ENCODE assay signal across 8 cellular contexts in genomic region chr4:122731676-122732075, GRCh38. TPM values are rescaled to one million over a fixed set of nuclear protein-coding genes. Genes with fewer than 3 reads are reported as not detected.
DNase-seq lines count a peak whose midpoint lies in the region; FAIRE-seq and TF ChIP-seq lines count a peak whose summit lies in the region.

No MANE protein-coding gene starts in this region.

- H3K79me2 ChIP-seq in keratinocyte (ENCODE audit: control insufficient read depth, insufficient read depth, low read length): no peaks in the 10 kb centered on the region

- intact Hi-C loops in activated CD4-positive, alpha-beta memory T cell treated with anti-CD3 and anti-CD28 coated beads for 36 hours (cut with micrococcal nuclease): loop anchor here (1.0 to 10.0 kb wide), 6 partner anchors 14 to 861 kb away; partner anchors contain the start of genes BBS7, BLTP1 and SPRY1
- intact Hi-C loops in activated T-helper 2 cell treated with anti-CD3 and anti-CD28 coated beads, Interferon-gamma antibody, Interleukin-2, Interleukin-4, amounts not matched to agents 10 μg/mL and 5 μg/mL and 100 μg/mL, durations not matched to agents 14 hours and 24 hours and 36 hours (cut with micrococcal nuclease): loop anchor here (1.0 to 10.0 kb wide), 6 partner anchors 15 to 907 kb away; partner anchors contain the start of genes CCNA2 and IL2

- H3K9me3 ChIP-seq in keratinocyte (ENCODE audit: control insufficient read depth, low read depth, low read length): no peaks in the 10 kb centered on the region
- no peaks in the 10 kb centered on the region for H3K9me3 ChIP-seq in subcutaneous abdominal adipose tissue (ENCODE audit: control insufficient read depth in 5 of 5, low read length in 5 of 5)

- peaks cover 8% of the 10 kb centered on the region for H3K4me1 ChIP-seq in keratinocyte (ENCODE audit: control insufficient read depth, extremely low read depth, insufficient read depth, low read length)
- H3K4me1 ChIP-seq in subcutaneous abdominal adipose tissue (ENCODE audit: control insufficient read depth in 5 of 5, insufficient read depth in 5 of 5, low read length in 5 of 5): peaks cover 0 to 19% (median 18%) of the 10 kb centered on the region in 5 donors

- TF ChIP-seq CTCF in keratinocyte (optimal IDR thresholded peaks at IDR 0.05 in 1 of 3, IDR thresholded peaks at IDR 0.05 in 1 of 3, conservative IDR thresholded peaks at IDR 0.05 in 1 of 3; ENCODE audit: extremely low read depth in 1 of 3, insufficient read depth in 2 of 3, low read length in 3 of 3): no peak

- H3K36me3 ChIP-seq in keratinocyte (ENCODE audit: control insufficient read depth in 2 of 2, extremely low read depth in 1 of 2, insufficient read depth in 2 of 2, low read length in 2 of 2) (no peaks in the 10 kb centered on the region), subcutaneous abdominal adipose tissue (ENCODE audit: control insufficient read depth in 5 of 5, insufficient read depth in 5 of 5, low read length in 5 of 5) (no peaks in the 10 kb centered on the region)

- H3K9ac ChIP-seq in keratinocyte (ENCODE audit: control insufficient read depth, extremely low read depth, insufficient read depth, low read length) (peak overlapping the region; percentile 64), subcutaneous abdominal adipose tissue (ENCODE audit: low read length in 5 of 5) (peak overlapping the region in 3 of 5 donors; percentile 64 to 67 (median 66))

- H4K20me1 ChIP-seq in keratinocyte (ENCODE audit: control insufficient read depth, extremely low read depth, insufficient read depth, low read length): no peaks in the 10 kb centered on the region

- no peaks in the 10 kb centered on the region for H3K27me3 Mint-ChIP-seq in activated CD4-positive, alpha-beta memory T cell treated with anti-CD3 and anti-CD28 coated beads for 36 hours
- no peaks in the 10 kb centered on the region for H3K27me3 Mint-ChIP-seq in activated CD4-positive, alpha-beta memory T cell treated with anti-CD3 and anti-CD28 coated beads, Interleukin-2, amount 10 ng/mL, durations not matched to agents 7 days and 5 days
- H3K27me3 Mint-ChIP-seq in activated T-helper 2 cell treated with anti-CD3 and anti-CD28 coated beads, Interferon-gamma antibody, Interleukin-2, Interleukin-4, amounts not matched to agents 10 μg/mL and 5 μg/mL and 100 μg/mL, durations not matched to agents 14 hours and 24 hours and 36 hours (ENCODE audit: low read depth): no peaks in the 10 kb centered on the region

- dilution Hi-C loops in keratinocyte (cut with MboI; ENCODE audit: extremely low pct_ligation_motif_present, low sequenced_read_pairs): no loop called here

- CTCF ChIA-PET in activated CD4-positive, alpha-beta memory T cell treated with anti-CD3 and anti-CD28 coated beads for 36 hours (lab: Charles Lee): interaction anchor here (0.6 to 3.9 kb wide), 15 partner anchors 14 to 378 kb away, joined by 3 to 31 read pairs (median 6); partner anchors contain the start of gene NUDT6
- CTCF ChIA-PET in activated CD4-positive, alpha-beta memory T cell treated with anti-CD3 and anti-CD28 coated beads, Interleukin-2, amount 10 ng/mL, durations not matched to agents 7 days and 5 days (lab: Charles Lee): interaction anchor here (0.7 to 3.3 kb wide), 19 partner anchors 11 to 199 kb away, joined by 3 to 26 read pairs (median 8); partner anchors contain the start of gene NUDT6

- H3K27me3 ChIP-seq in keratinocyte (ENCODE audit: control insufficient read depth, extremely low read depth, insufficient read depth, low read length) (no peaks in the 10 kb centered on the region), subcutaneous abdominal adipose tissue (ENCODE audit: control insufficient read depth in 5 of 5, insufficient read depth in 4 of 5, low read length in 5 of 5) (no peaks in the 10 kb centered on the region)

- no peak overlapping the region for H3K27ac Mint-ChIP-seq in activated CD4-positive, alpha-beta memory T cell treated with anti-CD3 and anti-CD28 coated beads for 36 hours
- H3K27ac Mint-ChIP-seq in activated CD4-positive, alpha-beta memory T cell treated with anti-CD3 and anti-CD28 coated beads, Interleukin-2, amount 10 ng/mL, durations not matched to agents 7 days and 5 days: no peak overlapping the region
- H3K27ac Mint-ChIP-seq in activated T-helper 2 cell treated with anti-CD3 and anti-CD28 coated beads, Interferon-gamma antibody, Interleukin-2, Interleukin-4, amounts not matched to agents 10 μg/mL and 5 μg/mL and 100 μg/mL, durations not matched to agents 14 hours and 24 hours and 36 hours: no peak overlapping the region

- POLR2A ChIA-PET in activated CD4-positive, alpha-beta memory T cell treated with anti-CD3 and anti-CD28 coated beads for 36 hours (lab: Charles Lee): interaction anchor here (0.6 to 1.4 kb wide), 3 partner anchors 20 to 1518 kb away, joined by 3 to 5 read pairs (median 3); no protein-coding TSS in a partner anchor
- POLR2A ChIA-PET in activated CD4-positive, alpha-beta memory T cell treated with anti-CD3 and anti-CD28 coated beads, Interleukin-2, amount 10 ng/mL, durations not matched to agents 7 days and 5 days (lab: Charles Lee): interaction anchor here (1.1 to 2.2 kb wide), 6 partner anchors 10 to 1035 kb away, joined by 3 to 23 read pairs (median 5); partner anchors contain the start of genes ANXA5 and NUDT6

- no peaks in the 10 kb centered on the region for H3K36me3 Mint-ChIP-seq in activated CD4-positive, alpha-beta memory T cell treated with anti-CD3 and anti-CD28 coated beads for 36 hours
- H3K36me3 Mint-ChIP-seq in activated CD4-positive, alpha-beta memory T cell treated with anti-CD3 and anti-CD28 coated beads, Interleukin-2, amount 10 ng/mL, durations not matched to agents 7 days and 5 days (ENCODE audit: low read depth): peaks cover 3% of the 10 kb centered on the region
- no peaks in the 10 kb centered on the region for H3K36me3 Mint-ChIP-seq in activated T-helper 2 cell treated with anti-CD3 and anti-CD28 coated beads, Interferon-gamma antibody, Interleukin-2, Interleukin-4, amounts not matched to agents 10 μg/mL and 5 μg/mL and 100 μg/mL, durations not matched to agents 14 hours and 24 hours and 36 hours (ENCODE audit: low read depth)

- H3K4me1 Mint-ChIP-seq in activated CD4-positive, alpha-beta memory T cell treated with anti-CD3 and anti-CD28 coated beads for 36 hours (ENCODE audit: low read depth): peaks cover 27% of the 10 kb centered on the region
- H3K4me1 Mint-ChIP-seq in activated CD4-positive, alpha-beta memory T cell treated with anti-CD3 and anti-CD28 coated beads, Interleukin-2, amount 10 ng/mL, durations not matched to agents 7 days and 5 days: peaks cover 23% of the 10 kb centered on the region
- H3K4me1 Mint-ChIP-seq in activated T-helper 2 cell treated with anti-CD3 and anti-CD28 coated beads, Interferon-gamma antibody, Interleukin-2, Interleukin-4, amounts not matched to agents 10 μg/mL and 5 μg/mL and 100 μg/mL, durations not matched to agents 14 hours and 24 hours and 36 hours (ENCODE audit: low read depth): peaks cover 14% of the 10 kb centered on the region

- no peaks in the 10 kb centered on the region for H3K9me3 Mint-ChIP-seq in activated CD4-positive, alpha-beta memory T cell treated with anti-CD3 and anti-CD28 coated beads for 36 hours
- H3K9me3 Mint-ChIP-seq in activated CD4-positive, alpha-beta memory T cell treated with anti-CD3 and anti-CD28 coated beads, Interleukin-2, amount 10 ng/mL, durations not matched to agents 7 days and 5 days: no peaks in the 10 kb centered on the region
- H3K9me3 Mint-ChIP-seq in activated T-helper 2 cell treated with anti-CD3 and anti-CD28 coated beads, Interferon-gamma antibody, Interleukin-2, Interleukin-4, amounts not matched to agents 10 μg/mL and 5 μg/mL and 100 μg/mL, durations not matched to agents 14 hours and 24 hours and 36 hours: no peaks in the 10 kb centered on the region

- H3K9me1 ChIP-seq in keratinocyte (ENCODE audit: control insufficient read depth, extremely low read depth, insufficient read depth, low read length): no peaks in the 10 kb centered on the region

- H3K27ac ChIP-seq in keratinocyte (ENCODE audit: control insufficient read depth, insufficient read depth, low read length) (no peak overlapping the region), subcutaneous abdominal adipose tissue (ENCODE audit: low read depth, low read length) (peak overlapping the region; percentile 92)

- peak overlapping the region; percentile 87 for H3K4me3 Mint-ChIP-seq in activated CD4-positive, alpha-beta memory T cell treated with anti-CD3 and anti-CD28 coated beads for 36 hours
- H3K4me3 Mint-ChIP-seq in activated CD4-positive, alpha-beta memory T cell treated with anti-CD3 and anti-CD28 coated beads, Interleukin-2, amount 10 ng/mL, durations not matched to agents 7 days and 5 days: no peak overlapping the region
- H3K4me3 Mint-ChIP-seq in activated T-helper 2 cell treated with anti-CD3 and anti-CD28 coated beads, Interferon-gamma antibody, Interleukin-2, Interleukin-4, amounts not matched to agents 10 μg/mL and 5 μg/mL and 100 μg/mL, durations not matched to agents 14 hours and 24 hours and 36 hours (ENCODE audit: low read depth): peak overlapping the region; percentile 95

- peak overlapping the region; percentile 90 for H2AFZ ChIP-seq in keratinocyte (ENCODE audit: control insufficient read depth, low read length)

- peak overlapping the region; percentile 76 for H3K4me2 ChIP-seq in keratinocyte (ENCODE audit: control insufficient read depth, extremely low read depth, insufficient read depth, low read depth, low read length)

- no peak for FAIRE-seq in keratinocyte (lab: Jason Lieb, UNC)

- peak overlapping the region in 1 of 3 experiments; percentile 53 for H3K4me3 ChIP-seq in keratinocyte (ENCODE audit: control insufficient read depth in 2 of 3, extremely low read depth in 1 of 3, insufficient read depth in 2 of 3, low read depth in 1 of 3, low read length in 3 of 3)
- peak overlapping the region; percentile 28 to 95 (median 90) for H3K4me3 ChIP-seq in subcutaneous abdominal adipose tissue (ENCODE audit: low read depth in 1 of 5, low read length in 5 of 5)

- DNase-seq in activated CD4-positive, alpha-beta memory T cell treated with anti-CD3 and anti-CD28 coated beads for 36 hours: no peak
- DNase-seq in activated CD4-positive, alpha-beta memory T cell treated with anti-CD3 and anti-CD28 coated beads, Interleukin-2, amount 10 ng/mL, durations not matched to agents 7 days and 5 days: no peak
- no peak for DNase-seq in activated T-helper 2 cell treated with anti-CD3 and anti-CD28 coated beads, Interferon-gamma antibody, Interleukin-2, Interleukin-4, amounts not matched to agents 10 μg/mL and 5 μg/mL and 100 μg/mL, durations not matched to agents 14 hours and 24 hours and 36 hours (ENCODE audit: low spot score)
- DNase-seq in keratinocyte (ENCODE audit: low read depth, low spot score): no peak
- no peak for DNase-seq in effector CD4-positive, alpha-beta T cell
- no peak for DNase-seq in LoVo (ENCODE audit: low spot score)
- no peak for DNase-seq in stimulated activated CD4-positive, alpha-beta T cell treated with anti-CD3 and anti-CD28 coated beads, Interleukin-2, amount 100 ng/mL, for 48 hours

RNA-seq across cellular contexts. Expression of gene BBS12, which starts 0.8 kb away (rescaled TPM):
- 1 to 10 TPM; 3.7 to 4.3 TPM for total RNA-seq in activated CD4-positive, alpha-beta memory T cell treated with anti-CD3 and anti-CD28 coated beads for 36 hours
- 1 to 10 TPM; 3.7 to 5.0 TPM for total RNA-seq in activated CD4-positive, alpha-beta memory T cell treated with anti-CD3 and anti-CD28 coated beads, Interleukin-2, amount 10 ng/mL, durations not matched to agents 7 days and 5 days
- 3.7 and 5.5 TPM in 2 replicates for total RNA-seq in activated T-helper 2 cell treated with anti-CD3 and anti-CD28 coated beads, Interferon-gamma antibody, Interleukin-2, Interleukin-4, amounts not matched to agents 10 μg/mL and 5 μg/mL and 100 μg/mL, durations not matched to agents 14 hours and 24 hours and 36 hours
- polyA plus RNA-seq in keratinocyte: 2.3 to 2.5 TPM (median 2.4 TPM) in 3 replicates
- polyA plus RNA-seq in keratinocyte (2011; ENCODE audit: low read depth): 1.7 TPM
- polyA plus RNA-seq in keratinocyte (2011; cell fraction: cytosol; rRNA removed): 1.4 and 2.9 TPM in 2 replicates
- polyA plus RNA-seq in keratinocyte (2011; cell fraction: nucleus; rRNA removed): 2.9 and 3.1 TPM in 2 replicates
- 2.6 and 2.9 TPM in 2 replicates for polyA plus RNA-seq in keratinocyte (2012; ENCODE audit: low replicate concordance)
- polyA minus RNA-seq in keratinocyte: 0.79 to 2.7 TPM (median 2.7 TPM) in 3 replicates
- 1.7 TPM for polyA minus RNA-seq in keratinocyte (2011; cell fraction: cytosol; rRNA and poly(A)+ RNA removed)
- polyA minus RNA-seq in keratinocyte (2011; cell fraction: nucleus; rRNA and poly(A)+ RNA removed): 2.2 and 4.8 TPM in 2 replicates
